ENCODE assay signal across 10 cellular contexts in the genomic region with DNA sequence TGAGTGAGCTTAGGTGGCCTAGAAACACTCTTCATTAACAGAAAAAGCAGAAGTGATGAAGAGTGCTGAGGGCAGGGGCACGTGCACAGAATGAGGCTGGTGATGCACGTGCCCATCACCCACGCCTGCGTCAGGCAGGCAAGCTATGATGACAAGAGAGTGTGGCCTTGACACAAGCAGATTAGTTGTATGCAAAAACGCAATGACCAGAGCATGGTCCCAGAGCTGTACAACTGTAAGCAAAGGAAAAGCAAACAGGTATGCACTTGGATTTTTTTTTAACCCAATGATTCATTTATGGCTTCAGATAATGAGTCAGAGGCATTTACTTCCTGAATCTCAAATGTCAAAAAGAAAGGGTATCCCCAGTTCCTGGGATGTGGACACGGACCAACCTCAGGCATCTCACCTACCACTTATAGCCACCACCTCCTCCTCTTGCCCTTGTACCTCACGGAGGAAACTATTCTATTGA. TPM values are rescaled to one million over a fixed set of nuclear protein-coding genes. Genes with fewer than 3 reads are reported as not detected.
DNase-seq lines count a peak whose midpoint lies in the region; ATAC-seq and TF ChIP-seq lines count a peak whose summit lies in the region.
"Had no signal": no experiment of that assay in that cellular context is flagged by ENCODE, and none has a peak within 500 bp of the region (broad histone marks: within the 10 kb centered on the region; RNA-seq: fewer than 3 reads in every experiment).

No MANE protein-coding gene starts in this region.

- ATAC-seq in GM18867 (IDR thresholded peaks at IDR 0.05; ENCODE audit: unreplicated experiment), result peak; percentile 87
- ATAC-seq in HG02588 (IDR thresholded peaks at IDR 0.05; ENCODE audit: unreplicated experiment), result peak; percentile 88
- ATAC-seq in lung (ENCODE audit: insufficient read depth, low FRiP score), result peak; percentile 39
- no peak for ATAC-seq in gastroesophageal sphincter

- no peak for TF ChIP-seq EP300 in gastroesophageal sphincter (IDR thresholded peaks at IDR 0.05)

- H3K4me1 ChIP-seq in lung (ENCODE audit: control insufficient read depth in 2 of 2, insufficient read depth in 2 of 2, low read length in 2 of 2) (no peaks in the 10 kb centered on the region), gastroesophageal sphincter (peaks cover 0 to 17% (median 0%) of the 10 kb centered on the region in 3 donors)
- H3K4me1 ChIP-seq: parathyroid adenoma had no signal

- no peak overlapping the region for H3K4me3 ChIP-seq in lung
- no peak overlapping the region for H3K4me3 ChIP-seq in gastroesophageal sphincter

- peak; percentile 26 for DNase-seq in MV-4-11 (lab: John Stamatoyannopoulos, UW)
- no peak for DNase-seq in lung (ENCODE audit: low spot score)
- no peak for DNase-seq in NCI-H2227 treated with DMSO at 0.1 percent for 48 hours (lab: John Stamatoyannopoulos, UW)
- no peak for DNase-seq in NCI-H2081 (lab: John Stamatoyannopoulos, UW)
- no peak for DNase-seq in D341Med (ENCODE audit: low spot score)

- H3K36me3 ChIP-seq in lung (ENCODE audit: control insufficient read depth in 2 of 2, insufficient read depth in 2 of 2, low read length in 2 of 2), result no peaks in the 10 kb centered on the region
- H3K36me3 ChIP-seq in gastroesophageal sphincter, result no peaks in the 10 kb centered on the region

- TF ChIP-seq CTCF in lung (IDR thresholded peaks at IDR 0.05; ENCODE audit: control extremely low read depth, extremely low read depth) (no peak), gastroesophageal sphincter (IDR thresholded peaks at IDR 0.05) (no peak)

- WGBS in lung, 2 donors, result 67 to 72% methylated on average over 7 of the region's 7 CpGs
- 71 to 91% methylated on average over 6 to 7 of the region's 7 CpGs for WGBS in gastroesophageal sphincter (ENCODE audit: low coverage in 1 of 2), 2 donors

- no peak for TF ChIP-seq POLR2A in gastroesophageal sphincter (IDR thresholded peaks at IDR 0.05)

- H3K9me3 ChIP-seq in lung (ENCODE audit: control insufficient read depth in 2 of 2, insufficient read depth in 1 of 2, low read length in 1 of 2) (no peaks in the 10 kb centered on the region), gastroesophageal sphincter (no peaks in the 10 kb centered on the region)

- H3K27ac ChIP-seq in lung (ENCODE audit: low read depth in 1 of 2, low read length in 1 of 2) (no peak overlapping the region), gastroesophageal sphincter (no peak overlapping the region)
- H3K27ac ChIP-seq: parathyroid adenoma had no signal

- H3K27me3 ChIP-seq in lung (ENCODE audit: control insufficient read depth, insufficient read depth) (no peaks in the 10 kb centered on the region), gastroesophageal sphincter (peaks cover 11% of the 10 kb centered on the region)

RNA-seq across cellular contexts. Expression of a gene that starts 9.1 kb away (rescaled TPM):
- total RNA-seq in lung (1 to 10 TPM; 1.1 to 2.1 TPM), gastroesophageal sphincter (1 to 10 TPM in 3 of 4 donors, not detected in 1; 1.5 to 2.5 (median 1.5) TPM)
- polyA plus RNA-seq in lung, result 1 to 10 TPM in 1 of 2 donors, under 1 TPM in 1; 0.91 to 1.6 TPM
- polyA plus RNA-seq: IgD-negative memory B cell had no signal

RNA-seq across cellular contexts. Expression of a gene that starts 27.4 kb away (rescaled TPM):
- not detected for total RNA-seq in lung
- polyA plus RNA-seq in lung, result under 1 TPM in 1 of 2 donors, not detected in 1; 0.02 TPM
- not detected for total RNA-seq in gastroesophageal sphincter
- polyA plus RNA-seq: IgD-negative memory B cell had no signal
